ENCODE assay signal across 1 cellular context in the genomic region with DNA sequence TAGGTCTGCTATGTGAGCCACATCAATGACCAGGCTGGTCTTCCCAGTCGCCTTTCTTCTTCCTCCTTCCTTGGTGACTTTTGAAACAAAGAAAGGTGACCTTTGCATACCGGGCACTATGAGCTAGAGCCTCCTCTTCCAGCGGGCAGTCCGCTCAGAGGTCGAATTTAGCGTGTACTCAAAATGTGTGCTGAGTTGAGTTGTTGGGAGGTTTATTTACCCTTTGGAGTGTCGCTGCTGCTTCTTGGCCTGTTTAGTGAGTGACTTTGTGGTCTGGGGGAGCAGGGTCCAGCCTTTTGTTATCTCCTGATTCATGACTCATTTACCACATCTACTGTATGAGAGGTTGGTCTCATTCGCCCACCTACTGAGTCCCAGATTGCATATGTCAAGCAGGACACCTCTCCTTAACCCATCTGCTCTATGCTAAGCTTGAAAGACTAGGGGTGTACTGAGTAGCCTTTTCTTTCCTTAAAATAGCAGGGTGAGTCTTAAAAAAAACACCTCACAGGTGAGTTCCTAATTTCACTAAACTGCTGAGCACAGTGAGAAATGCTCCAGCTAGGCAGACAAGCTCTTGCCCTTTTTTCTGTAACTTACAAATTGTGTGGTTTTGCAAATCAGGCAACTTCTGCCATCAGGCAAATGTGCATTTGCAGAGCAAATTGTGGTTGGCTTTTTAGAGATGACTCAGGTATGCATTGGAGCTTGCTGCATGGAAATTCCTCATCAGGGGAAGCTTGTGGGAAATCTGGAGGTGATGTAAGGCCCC.
TF ChIP-seq lines count a peak whose summit lies in the region.

No MANE protein-coding gene starts in this region.

TF ChIP-seq in H1, 55 proteins besides CTCF, POLR2A, EP300 and RAD21:
- TF ChIP-seq GTF2F1 (IDR thresholded peaks at IDR 0.05; ENCODE audit: borderline replicate concordance, low read depth, low read length) (no peak), TCF12 (IDR thresholded peaks at IDR 0.05; ENCODE audit: low read depth, low read length) (no peak), SUZ12 (IDR thresholded peaks at IDR 0.05; ENCODE audit: low read length) (no peak), JUND (IDR thresholded peaks at IDR 0.05; ENCODE audit: low read length) (no peak), HDAC6 (IDR thresholded peaks at IDR 0.05; ENCODE audit: low read depth, low read length) (no peak), KDM4A (IDR thresholded peaks at IDR 0.05; ENCODE audit: low read depth, low read length, severe bottlenecking) (no peak), SAP30 (IDR thresholded peaks at IDR 0.05; ENCODE audit: insufficient read depth, insufficient replicate concordance, low read length) (no peak), TEAD4 (IDR thresholded peaks at IDR 0.05; ENCODE audit: low read depth, low read length) (no peak), SIRT6 (IDR thresholded peaks at IDR 0.05; ENCODE audit: low read length) (no peak), RXRA (IDR thresholded peaks at IDR 0.05; ENCODE audit: insufficient read depth, low read depth, low read length) (no peak)
- TF ChIP-seq, protein P1, sequence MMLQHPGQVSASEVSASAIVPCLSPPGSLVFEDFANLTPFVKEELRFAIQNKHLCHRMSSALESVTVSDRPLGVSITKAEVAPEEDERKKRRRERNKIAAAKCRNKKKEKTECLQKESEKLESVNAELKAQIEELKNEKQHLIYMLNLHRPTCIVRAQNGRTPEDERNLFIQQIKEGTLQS (IDR thresholded peaks at IDR 0.05; ENCODE audit: insufficient read depth, low read depth, low read length) = no peak
- TF ChIP-seq, protein P2, sequence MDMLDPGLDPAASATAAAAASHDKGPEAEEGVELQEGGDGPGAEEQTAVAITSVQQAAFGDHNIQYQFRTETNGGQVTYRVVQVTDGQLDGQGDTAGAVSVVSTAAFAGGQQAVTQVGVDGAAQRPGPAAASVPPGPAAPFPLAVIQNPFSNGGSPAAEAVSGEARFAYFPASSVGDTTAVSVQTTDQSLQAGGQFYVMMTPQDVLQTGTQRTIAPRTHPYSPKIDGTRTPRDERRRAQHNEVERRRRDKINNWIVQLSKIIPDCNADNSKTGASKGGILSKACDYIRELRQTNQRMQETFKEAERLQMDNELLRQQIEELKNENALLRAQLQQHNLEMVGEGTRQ (IDR thresholded peaks at IDR 0.05; ENCODE audit: low read length) = no peak
